Comparison of ENCODE assay signal across 20 cellular contexts in the genomic region with DNA sequence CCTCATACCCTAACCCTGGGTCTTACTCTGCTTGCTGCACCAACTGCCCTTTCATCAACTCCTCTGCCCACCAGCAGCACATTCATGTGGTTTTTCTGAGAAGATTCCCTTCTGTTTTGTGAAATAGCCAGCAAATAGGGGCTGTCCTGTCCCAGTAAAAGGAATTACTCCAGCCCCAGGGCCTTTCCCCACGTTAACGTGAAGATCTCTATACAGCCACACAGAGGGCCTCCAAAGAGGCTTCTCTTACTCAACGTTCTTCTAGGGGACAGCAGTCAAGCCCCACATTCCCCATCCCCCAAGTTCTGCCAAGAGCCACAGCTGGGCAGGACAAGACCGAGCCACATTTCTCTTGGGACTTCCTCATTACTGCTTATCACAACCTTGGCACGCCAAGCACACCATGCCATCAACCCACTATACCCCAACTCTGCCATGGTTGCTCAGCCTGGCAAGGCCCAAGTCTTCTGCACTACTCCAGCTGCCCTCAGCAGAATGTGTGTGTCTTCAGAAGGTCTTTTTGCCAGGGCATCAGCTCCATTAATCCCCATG. TPM values are rescaled to one million over a fixed set of nuclear protein-coding genes. Genes with fewer than 3 reads are reported as not detected.
A peak's percentile ranks its signal among the peaks of the same experiment; 100 is the strongest.
DNase-seq lines count a peak whose midpoint lies in the region; ATAC-seq, FAIRE-seq and TF ChIP-seq lines count a peak whose summit lies in the region.
"Had no signal": no experiment of that assay in that cellular context is flagged by ENCODE, and none has a peak within 500 bp of the region (broad histone marks: within the 10 kb centered on the region; RNA-seq: fewer than 3 reads in every experiment).

No MANE protein-coding gene starts in this region.

- no peak overlapping the region for H4K8ac ChIP-seq in neuronal stem cell (ENCODE audit: low read depth, low read length)

- H3K9me3 Mint-ChIP-seq in chondrocyte (ENCODE audit: low read depth), result no peaks in the 10 kb centered on the region
- H3K9me3 Mint-ChIP-seq: CD8-positive, alpha-beta memory T cell; central memory CD8-positive, alpha-beta T cell had no signal

- WGBS in heart right ventricle, 2 donors, result 74 to 79% methylated on average over 5 of the region's 5 CpGs
- 72% methylated on average over 5 of the region's 5 CpGs for WGBS in right cardiac atrium
- WGBS in neuronal stem cell (ENCODE audit: extremely low coverage in 2 of 2, insufficient read length in 2 of 2, insufficient replicate concordance in 1 of 2), 2 donors, result no CpG with 5 or more reads among the region's 5 CpGs

- TF ChIP-seq CTCF in heart right ventricle (IDR thresholded peaks at IDR 0.05) (no peak), chondrocyte (IDR thresholded peaks at IDR 0.05) (no peak), vagina (IDR thresholded peaks at IDR 0.05) (no peak), D721Med (IDR thresholded peaks at IDR 0.05; ENCODE audit: insufficient read depth, missing control alignments) (no peak)

- no peak overlapping the region for H3K4ac ChIP-seq in neuronal stem cell (ENCODE audit: low read length)

- no peak overlapping the region for H3K14ac ChIP-seq in neuronal stem cell (ENCODE audit: low read length)

- H3K4me1 ChIP-seq in heart right ventricle (peaks cover 10 to 88% (median 80%) of the 10 kb centered on the region in 9 donors), right cardiac atrium (ENCODE audit: control insufficient read depth, insufficient read depth, low read length) (peaks cover 34% of the 10 kb centered on the region), neuronal stem cell (ENCODE audit: control insufficient read depth in 2 of 2, insufficient read depth in 1 of 2, low read depth in 1 of 2, low read length in 2 of 2) (peaks cover 0 to 15% of the 10 kb centered on the region in 2 donors), vagina (peaks cover 35% of the 10 kb centered on the region)
- H3K4me1 ChIP-seq: A549 had no signal

- H2BK120ac ChIP-seq in neuronal stem cell (ENCODE audit: low read depth, low read length), result no peak overlapping the region

- H3K9ac ChIP-seq in neuronal stem cell (ENCODE audit: low read depth, low read length, poor library complexity), result no peak overlapping the region

- TF ChIP-seq POLR2A in vagina (IDR thresholded peaks at IDR 0.05), result no peak

- H3K23ac ChIP-seq in neuronal stem cell (ENCODE audit: low read depth, low read length, poor library complexity), result no peak overlapping the region

- H3K27me3 ChIP-seq in heart right ventricle (no peaks in the 10 kb centered on the region), right cardiac atrium (ENCODE audit: control insufficient read depth, insufficient read depth) (no peaks in the 10 kb centered on the region), neuronal stem cell (ENCODE audit: control insufficient read depth in 3 of 3, insufficient read depth in 3 of 3, low read depth in 1 of 3, low read length in 3 of 3) (no peaks in the 10 kb centered on the region), vagina (no peaks in the 10 kb centered on the region)
- H3K27me3 ChIP-seq: ovary had no signal

- no peak for ATAC-seq in heart right ventricle
- ATAC-seq in right cardiac atrium, result no peak
- ATAC-seq: activated CD4-positive, CD25-positive, alpha-beta regulatory T cell treated with anti-CD3 and anti-CD28 coated beads, Interleukin-2, amount 50 U/mL, for 24 hours; left colon; T-helper 17 cell had no signal

- FAIRE-seq in D721Med (lab: Jason Lieb, UNC), result no peak
- FAIRE-seq: A549 had no signal

- no peak overlapping the region for H4K91ac ChIP-seq in neuronal stem cell (ENCODE audit: low read depth, low read length, poor library complexity)

- no peak overlapping the region for H3K4me2 ChIP-seq in neuronal stem cell (ENCODE audit: insufficient read depth, low read length, poor library complexity, severe bottlenecking)
- H3K4me2 ChIP-seq: A549 had no signal

- no peaks in the 10 kb centered on the region for H3K9me3 ChIP-seq in heart right ventricle
- H3K9me3 ChIP-seq in right cardiac atrium (ENCODE audit: control insufficient read depth, low read length), result no peaks in the 10 kb centered on the region
- no peaks in the 10 kb centered on the region for H3K9me3 ChIP-seq in neuronal stem cell (replicated peaks in 1 of 2; ENCODE audit: control insufficient read depth in 2 of 2, insufficient read depth in 1 of 2, low read depth in 1 of 2, low read length in 2 of 2)
- H3K9me3 ChIP-seq in vagina, result no peaks in the 10 kb centered on the region
- H3K9me3 ChIP-seq: ovary had no signal

- intact Hi-C loops in heart right ventricle (cut with DNase I), result no loop called here
- intact Hi-C loops in right cardiac atrium (cut with DNase I), result loop anchor here in 1 of 4 donors (10.0 kb wide), 1 partner anchor 68 kb away; no protein-coding TSS in a partner anchor
- intact Hi-C loops in vagina (cut with DNase I), result no loop called here

- H3K4me3 Mint-ChIP-seq in chondrocyte (ENCODE audit: unreplicated experiment), result no peak overlapping the region
- H3K4me3 Mint-ChIP-seq: CD8-positive, alpha-beta memory T cell; central memory CD8-positive, alpha-beta T cell; T-helper 17 cell had no signal

- H3K27me3 Mint-ChIP-seq in chondrocyte (ENCODE audit: low read depth), result no peaks in the 10 kb centered on the region

- H3K27ac Mint-ChIP-seq in chondrocyte (ENCODE audit: unreplicated experiment), result peak overlapping the region; percentile 41
- H3K27ac Mint-ChIP-seq: CD8-positive, alpha-beta memory T cell; T-helper 17 cell had no signal

- H3K4me3 ChIP-seq in heart right ventricle (no peak overlapping the region), right cardiac atrium (ENCODE audit: low read length) (no peak overlapping the region), neuronal stem cell (ENCODE audit: low read length in 2 of 2) (no peak overlapping the region), vagina (no peak overlapping the region)
- H3K4me3 ChIP-seq: A549, ovary had no signal

- no peak overlapping the region for H2BK12ac ChIP-seq in neuronal stem cell (ENCODE audit: low read length)

- peak overlapping the region; percentile 21 for H2AK5ac ChIP-seq in neuronal stem cell (ENCODE audit: low read depth, low read length)

- H3K36me3 Mint-ChIP-seq in chondrocyte (ENCODE audit: low read depth), result no peaks in the 10 kb centered on the region
- H3K36me3 Mint-ChIP-seq: CD8-positive, alpha-beta memory T cell had no signal

- H3K18ac ChIP-seq in neuronal stem cell (ENCODE audit: low read length), result no peak overlapping the region

- H3K79me1 ChIP-seq in neuronal stem cell (ENCODE audit: low read depth, low read length), result no peaks in the 10 kb centered on the region

- H3K27ac ChIP-seq in heart right ventricle, result peak overlapping the region in 9 of 10 donors; percentile 65 to 92 (median 80)
- H3K27ac ChIP-seq in right cardiac atrium (ENCODE audit: low read length), result no peak overlapping the region
- no peak overlapping the region for H3K27ac ChIP-seq in neuronal stem cell (replicated peaks; ENCODE audit: low read length)
- H3K27ac ChIP-seq in vagina, result peak overlapping the region; percentile 55
- H3K27ac ChIP-seq: ovary had no signal

- H3K36me3 ChIP-seq in heart right ventricle, result no peaks in the 10 kb centered on the region
- no peaks in the 10 kb centered on the region for H3K36me3 ChIP-seq in neuronal stem cell (replicated peaks in 1 of 2; ENCODE audit: control insufficient read depth in 2 of 2, insufficient read depth in 2 of 2, low read length in 2 of 2)
- no peaks in the 10 kb centered on the region for H3K36me3 ChIP-seq in vagina
- H3K36me3 ChIP-seq: ovary had no signal

- H2BK5ac ChIP-seq in neuronal stem cell (ENCODE audit: low read length), result no peak overlapping the region

- H2BK15ac ChIP-seq in neuronal stem cell (ENCODE audit: low read length), result no peak overlapping the region

- H2AFZ ChIP-seq in neuronal stem cell (ENCODE audit: low read length), result no peak overlapping the region

- peaks cover 35% of the 10 kb centered on the region for H3K4me1 Mint-ChIP-seq in chondrocyte (ENCODE audit: low read depth)
- H3K4me1 Mint-ChIP-seq: CD8-positive, alpha-beta memory T cell; central memory CD8-positive, alpha-beta T cell had no signal

- DNase-seq in heart right ventricle, result no peak
- DNase-seq in right cardiac atrium, result no peak
- DNase-seq in chondrocyte (ENCODE audit: low spot score), result no peak
- DNase-seq in neuronal stem cell (ENCODE audit: low spot score), result no peak
- DNase-seq in vagina (ENCODE audit: extremely low spot score in 2 of 2), result peak in 1 of 2 donors; percentile 74
- no peak for DNase-seq in D721Med (ENCODE audit: insufficient read length, low spot score)
- no peak for DNase-seq in anterior cingulate cortex (lab: John Stamatoyannopoulos, UW)
- no peak for DNase-seq in middle frontal gyrus (ENCODE audit: extremely low spot score, low spot score)
- DNase-seq: CD8-positive, alpha-beta memory T cell; DND-41; Karpas-422; left colon; NCI-H1417 treated with DMSO at 0.1 percent for 48 hours; ovary; T-helper 17 cell; trophoblast cell had no signal

RNA-seq across cellular contexts. Expression of a gene that starts 18.7 kb away (rescaled TPM):
- total RNA-seq in heart right ventricle (100 to 1,000 TPM in 3 of 10 donors, 10 to 100 TPM in 6, 1 to 10 TPM in 1; 2.9 to 264 (median 38.5) TPM), right cardiac atrium (100 to 1,000 TPM in 1 of 4 donors, 10 to 100 TPM in 3; 24.7 to 211 (median 51.7) TPM), chondrocyte (15.4 to 42.1 TPM (median 36.6 TPM) in 3 replicates), vagina (15.2 TPM)
- polyA plus RNA-seq in heart right ventricle (10 to 100 TPM; 51.3 to 80.3 TPM), right cardiac atrium (93.8 TPM)
- polyA plus RNA-seq in neuronal stem cell (2013, experiment 1 of 2), result 13.1 TPM
- polyA plus RNA-seq in neuronal stem cell (2013, experiment 2 of 2), result 13.5 TPM
- total RNA-seq: T-helper 17 cell had no signal
- polyA plus RNA-seq: CD8-positive, alpha-beta memory T cell had no signal

RNA-seq across cellular contexts. Expression of a gene that starts 33.6 kb away (rescaled TPM):
- total RNA-seq in heart right ventricle, result under 1 TPM in 1 of 10 donors, not detected in 9; 0.65 TPM
- under 1 TPM in 1 of 2 donors, not detected in 1; 0.29 TPM for polyA plus RNA-seq in heart right ventricle
- total RNA-seq in right cardiac atrium, result not detected
- not detected for polyA plus RNA-seq in right cardiac atrium
- total RNA-seq in chondrocyte, result not detected in 3 replicates
- not detected for polyA plus RNA-seq in neuronal stem cell (2013, experiment 1 of 2)
- not detected for polyA plus RNA-seq in neuronal stem cell (2013, experiment 2 of 2)
- total RNA-seq in vagina, result not detected
- total RNA-seq: CD8-positive, alpha-beta memory T cell; left colon; T-helper 17 cell had no signal
- polyA plus RNA-seq: CD8-positive, alpha-beta memory T cell; ovary had no signal

RNA-seq across cellular contexts. Expression of a gene that starts 49.1 kb away (rescaled TPM):
- 10 to 100 TPM in 2 of 10 donors, 1 to 10 TPM in 6, under 1 TPM in 2; 0.46 to 31.2 (median 1.3) TPM for total RNA-seq in heart right ventricle
- polyA plus RNA-seq in heart right ventricle, result 1 to 10 TPM; 1.5 to 6.2 TPM
- 1 to 10 TPM in 1 of 4 donors, under 1 TPM in 3; 0.21 to 5.5 (median 0.82) TPM for total RNA-seq in right cardiac atrium
- 0.36 TPM for polyA plus RNA-seq in right cardiac atrium
- not detected in 3 replicates for total RNA-seq in chondrocyte
- polyA plus RNA-seq in neuronal stem cell (2013, experiment 1 of 2), result not detected
- not detected for polyA plus RNA-seq in neuronal stem cell (2013, experiment 2 of 2)
- 1.2 TPM for total RNA-seq in vagina
- total RNA-seq: CD8-positive, alpha-beta memory T cell; fibroblast of villous mesenchyme; ovary; T-helper 17 cell had no signal
- polyA plus RNA-seq: A549; CD8-positive, alpha-beta memory T cell had no signal

Comparison
In these comparisons a context has a peak if more than half of its experiments do, and no peak if none do; other contexts are left out.
1. H3K27ac ChIP-seq: peak in heart right ventricle (9 of 10) and vagina (single experiment); none in right cardiac atrium (single experiment) and neuronal stem cell (single experiment).